1 cellular context compared by ENCODE assay signal in the genomic region with DNA sequence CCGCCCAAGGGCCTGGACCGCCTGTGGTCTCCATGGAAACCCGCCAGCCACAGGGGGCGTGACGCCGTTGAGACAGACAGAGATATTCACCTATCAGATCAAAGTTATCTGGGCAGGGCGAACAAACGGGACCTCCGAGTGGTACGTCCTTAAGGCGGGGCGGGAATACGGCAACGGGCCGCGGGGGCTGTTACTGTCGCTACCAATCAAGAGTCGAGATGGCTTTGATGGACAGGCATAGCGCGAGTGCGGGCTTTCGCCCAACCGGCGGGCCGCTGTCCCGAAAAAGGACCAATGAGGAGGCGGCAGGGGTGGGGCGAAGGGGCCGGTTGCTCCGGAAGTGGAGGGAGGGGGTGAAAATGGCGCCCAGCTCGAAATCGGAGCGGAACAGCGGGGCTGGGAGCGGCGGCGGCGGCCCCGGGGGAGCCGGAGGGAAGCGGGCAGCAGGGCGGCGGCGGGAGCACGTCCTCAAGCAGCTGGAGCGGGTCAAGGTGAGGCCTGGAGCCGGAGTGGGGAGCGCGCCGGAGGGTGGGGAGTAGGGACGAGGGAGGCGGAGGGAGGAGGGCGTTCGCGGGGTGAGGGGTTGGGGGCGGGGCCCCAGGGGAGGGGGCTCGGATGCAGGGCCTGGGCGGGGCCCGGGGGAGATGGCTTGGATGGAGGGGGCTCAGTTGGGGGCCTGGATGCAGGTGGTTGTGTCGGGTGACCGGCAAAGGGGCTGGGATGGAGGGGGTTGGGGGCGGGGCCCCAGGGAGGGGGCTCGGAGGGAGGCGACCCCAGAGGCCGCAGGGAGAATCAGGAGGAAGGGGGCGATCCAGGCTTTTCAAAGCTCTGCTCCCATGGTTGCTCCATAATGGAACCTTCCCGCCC.
TF ChIP-seq lines count a peak whose summit lies in the region.

A gene with protein sequence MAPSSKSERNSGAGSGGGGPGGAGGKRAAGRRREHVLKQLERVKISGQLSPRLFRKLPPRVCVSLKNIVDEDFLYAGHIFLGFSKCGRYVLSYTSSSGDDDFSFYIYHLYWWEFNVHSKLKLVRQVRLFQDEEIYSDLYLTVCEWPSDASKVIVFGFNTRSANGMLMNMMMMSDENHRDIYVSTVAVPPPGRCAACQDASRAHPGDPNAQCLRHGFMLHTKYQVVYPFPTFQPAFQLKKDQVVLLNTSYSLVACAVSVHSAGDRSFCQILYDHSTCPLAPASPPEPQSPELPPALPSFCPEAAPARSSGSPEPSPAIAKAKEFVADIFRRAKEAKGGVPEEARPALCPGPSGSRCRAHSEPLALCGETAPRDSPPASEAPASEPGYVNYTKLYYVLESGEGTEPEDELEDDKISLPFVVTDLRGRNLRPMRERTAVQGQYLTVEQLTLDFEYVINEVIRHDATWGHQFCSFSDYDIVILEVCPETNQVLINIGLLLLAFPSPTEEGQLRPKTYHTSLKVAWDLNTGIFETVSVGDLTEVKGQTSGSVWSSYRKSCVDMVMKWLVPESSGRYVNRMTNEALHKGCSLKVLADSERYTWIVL (plus strand): TSS at position 356 of the 867 bp plus-strand sequence. CDS start 4 bp downstream, at position 360.

TF ChIP-seq in SK-N-SH, 30 proteins besides CTCF, POLR2A, EP300 and RAD21 (continued from another document):
- TF ChIP-seq, protein P1, sequence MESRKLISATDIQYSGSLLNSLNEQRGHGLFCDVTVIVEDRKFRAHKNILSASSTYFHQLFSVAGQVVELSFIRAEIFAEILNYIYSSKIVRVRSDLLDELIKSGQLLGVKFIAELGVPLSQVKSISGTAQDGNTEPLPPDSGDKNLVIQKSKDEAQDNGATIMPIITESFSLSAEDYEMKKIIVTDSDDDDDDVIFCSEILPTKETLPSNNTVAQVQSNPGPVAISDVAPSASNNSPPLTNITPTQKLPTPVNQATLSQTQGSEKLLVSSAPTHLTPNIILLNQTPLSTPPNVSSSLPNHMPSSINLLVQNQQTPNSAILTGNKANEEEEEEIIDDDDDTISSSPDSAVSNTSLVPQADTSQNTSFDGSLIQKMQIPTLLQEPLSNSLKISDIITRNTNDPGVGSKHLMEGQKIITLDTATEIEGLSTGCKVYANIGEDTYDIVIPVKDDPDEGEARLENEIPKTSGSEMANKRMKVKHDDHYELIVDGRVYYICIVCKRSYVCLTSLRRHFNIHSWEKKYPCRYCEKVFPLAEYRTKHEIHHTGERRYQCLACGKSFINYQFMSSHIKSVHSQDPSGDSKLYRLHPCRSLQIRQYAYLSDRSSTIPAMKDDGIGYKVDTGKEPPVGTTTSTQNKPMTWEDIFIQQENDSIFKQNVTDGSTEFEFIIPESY (IDR thresholded peaks at IDR 0.05; ENCODE audit: borderline replicate concordance, low read depth): no peak
- TF ChIP-seq ELF1 (IDR thresholded peaks at IDR 0.05) (peak; percentile 65), POLR2AphosphoS5 (IDR thresholded peaks at IDR 0.05; ENCODE audit: low read depth, low read length) (peak; percentile 28; the same call in 1 of the 2 replicates), JUND (IDR thresholded peaks at IDR 0.05) (no peak), RXRA (IDR thresholded peaks at IDR 0.05; ENCODE audit: borderline replicate concordance, low read depth) (no peak), GABPA (IDR thresholded peaks at IDR 0.05; ENCODE audit: low read depth) (peak; percentile 71), SMC3 (IDR thresholded peaks at IDR 0.05; ENCODE audit: low read depth, low read length) (no peak), YY1 (IDR thresholded peaks at IDR 0.05; ENCODE audit: low read depth) (peak; percentile 95)
- TF ChIP-seq, protein P2, sequence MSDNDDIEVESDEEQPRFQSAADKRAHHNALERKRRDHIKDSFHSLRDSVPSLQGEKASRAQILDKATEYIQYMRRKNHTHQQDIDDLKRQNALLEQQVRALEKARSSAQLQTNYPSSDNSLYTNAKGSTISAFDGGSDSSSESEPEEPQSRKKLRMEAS (IDR thresholded peaks at IDR 0.05; ENCODE audit: low read depth): no peak; the same call in 1 of the 2 replicates
